Comparison of ENCODE assay signal across 19 cellular contexts in the genomic region with DNA sequence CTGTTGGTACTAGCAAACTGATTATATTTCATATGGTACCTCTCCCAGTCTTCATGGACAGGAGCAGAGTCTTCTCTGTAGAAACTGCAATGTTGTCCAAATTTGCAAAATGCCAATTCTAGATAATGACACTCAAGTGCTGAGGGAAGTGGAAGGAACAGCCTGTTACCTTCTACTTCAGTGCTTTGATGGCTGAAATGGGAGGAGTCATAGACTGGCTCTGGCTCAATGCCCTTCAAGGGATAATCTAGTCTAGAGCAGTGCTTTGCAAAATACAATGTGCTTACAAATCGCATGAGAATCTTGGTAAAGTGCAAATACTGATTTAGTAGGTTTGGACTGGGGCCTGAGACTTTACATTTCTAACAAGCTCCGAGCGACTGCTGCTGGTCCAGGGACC. TPM values are rescaled to one million over a fixed set of nuclear protein-coding genes. Genes with fewer than 3 reads are reported as not detected.
"Had no signal": no experiment of that assay in that cellular context is flagged by ENCODE, and none has a peak within 500 bp of the region (broad histone marks: within the 10 kb centered on the region; RNA-seq: fewer than 3 reads in every experiment).

No MANE protein-coding gene starts in this region.

- H3K27me3 ChIP-seq: ascending aorta, breast epithelium, transverse colon, vagina had no signal

- H3K4me3 ChIP-seq: ascending aorta, breast epithelium, transverse colon, vagina had no signal

- H3K9me3 ChIP-seq: ascending aorta, breast epithelium, transverse colon, vagina had no signal

- H3K4me1 ChIP-seq: ascending aorta, breast epithelium, transverse colon, vagina had no signal

- H3K27ac ChIP-seq: ascending aorta, breast epithelium, transverse colon, vagina had no signal

- ATAC-seq: activated T-cell treated with anti-CD3 and anti-CD28 coated beads, Interleukin-2, amount 50 U/mL, for 72 hours; left lobe of liver had no signal

- DNase-seq: activated CD4-positive, CD25-positive, alpha-beta regulatory T cell treated with anti-CD3 and anti-CD28 coated beads, Interleukin-2, amount 50 U/mL, for 72 hours; activated effector memory CD4-positive, alpha-beta T cell treated with anti-CD3 and anti-CD28 coated beads, Interleukin-2, amount 50 U/mL, for 16 hours; activated naive CD4-positive, alpha-beta T cell treated with anti-CD3 and anti-CD28 coated beads, Interleukin-2, amount 50 U/mL, for 16 hours; activated T-cell treated with anti-CD3 and anti-CD28 coated beads, Interleukin-2, amount 50 U/mL, for 72 hours; cerebellar nuclear complex; effector CD4-positive, alpha-beta T cell; foreskin melanocyte; glutamatergic neuron; hypothalamus; stimulated activated CD4-positive, alpha-beta T cell treated with anti-CD3 and anti-CD28 coated beads, Interleukin-2, amount 100 ng/mL, for 24 hours; stimulated activated naive CD4-positive, alpha-beta T cell treated with Interleukin-2 at 50 U/mL for 16 hours; substantia nigra; transverse colon had no signal

- H3K36me3 ChIP-seq: ascending aorta, breast epithelium, transverse colon, vagina had no signal

RNA-seq across cellular contexts. Expression of a gene that starts 51.7 kb away (rescaled TPM):
- total RNA-seq: activated CD8-positive, alpha-beta memory T cell treated with anti-CD3 and anti-CD28 coated beads for 36 hours; activated T-cell treated with anti-CD3 and anti-CD28 coated beads, Interleukin-2, amount 50 U/mL, for 72 hours; left lobe of liver had no signal
- polyA plus RNA-seq: neural cell had no signal
